In the genomic region with DNA sequence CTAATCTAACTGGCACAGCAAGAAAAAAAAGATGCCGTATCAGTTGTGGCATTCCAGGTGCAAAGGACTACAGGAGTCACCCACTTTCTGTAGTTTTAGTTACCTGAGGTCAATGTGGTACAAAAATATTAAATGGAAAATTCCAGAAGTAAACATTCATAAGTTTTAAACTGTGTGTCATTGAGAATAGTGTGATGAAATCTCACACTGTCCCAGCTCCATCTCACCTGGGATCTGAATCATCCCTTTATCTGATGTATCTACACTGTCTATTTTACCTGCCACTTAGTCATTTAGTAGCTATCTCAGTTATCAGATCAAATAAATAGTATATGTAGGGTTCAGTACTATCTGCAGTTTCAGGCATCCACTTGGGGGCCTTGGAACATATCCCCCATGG, we compare ENCODE assay signal across 17 cellular contexts.
"Had no signal": no experiment of that assay in that cellular context is flagged by ENCODE, and none has a peak within 500 bp of the region (broad histone marks: within the 10 kb centered on the region; RNA-seq: fewer than 3 reads in every experiment).

No MANE protein-coding gene starts in this region.

- H3K36me3 ChIP-seq: heart left ventricle, suprapubic skin had no signal

- ATAC-seq: naive thymus-derived CD4-positive, alpha-beta T cell; stimulated activated naive B cell treated with anti-CD40 and anti-IgM and Interleukin-4, amounts not matched to agents 10 μg/mL and 1 μg/mL and 100 μg/mL, for 72 hours had no signal

- H3K9me3 Mint-ChIP-seq: activated CD4-positive, alpha-beta memory T cell treated with anti-CD3 and anti-CD28 coated beads for 36 hours; type B pancreatic cell had no signal

- H3K4me1 ChIP-seq: suprapubic skin had no signal

- H3K27ac ChIP-seq: heart left ventricle, parathyroid adenoma, suprapubic skin had no signal

- H3K27me3 ChIP-seq: heart left ventricle, suprapubic skin had no signal

- H3K4me3 Mint-ChIP-seq: activated CD4-positive, alpha-beta memory T cell treated with anti-CD3 and anti-CD28 coated beads for 36 hours; activated naive CD8-positive, alpha-beta T cell; activated T-cell treated with anti-CD3 and anti-CD28 coated beads, Interleukin-2, amount 50 U/mL, for 4 hours; brain; naive thymus-derived CD4-positive, alpha-beta T cell; stimulated activated naive B cell treated with anti-CD40 and anti-IgM and Interleukin-4, amounts not matched to agents 10 μg/mL and 1 μg/mL and 100 μg/mL, for 72 hours; type B pancreatic cell had no signal

- DNase-seq: activated CD4-positive, alpha-beta memory T cell treated with anti-CD3 and anti-CD28 coated beads for 36 hours; activated CD4-positive, alpha-beta T cell treated with anti-CD3 and anti-CD28 coated beads for 1 hour; activated effector memory CD4-positive, alpha-beta T cell treated with anti-CD3 and anti-CD28 coated beads, Interleukin-2, amount 50 U/mL, for 16 hours; activated T-cell treated with anti-CD3 and anti-CD28 coated beads, Interleukin-2, amount 50 U/mL, for 4 hours; effector CD8-positive, alpha-beta T cell; heart left ventricle; left colon; naive thymus-derived CD4-positive, alpha-beta T cell; retina; stimulated activated CD4-positive, alpha-beta T cell treated with anti-CD3 and anti-CD28 coated beads, Interleukin-2, amount 100 ng/mL, for 48 hours; stimulated activated naive B cell treated with anti-CD40 and anti-IgM and Interleukin-4, amounts not matched to agents 10 μg/mL and 1 μg/mL and 100 μg/mL, for 72 hours; T1000 had no signal

- H3K4me1 Mint-ChIP-seq: brain had no signal

- H3K4me3 ChIP-seq: heart left ventricle, suprapubic skin had no signal

- H3K9me3 ChIP-seq: heart left ventricle, suprapubic skin had no signal

- H3K27ac Mint-ChIP-seq: activated CD4-positive, alpha-beta memory T cell treated with anti-CD3 and anti-CD28 coated beads for 36 hours; activated naive CD8-positive, alpha-beta T cell; brain; naive thymus-derived CD4-positive, alpha-beta T cell; stimulated activated naive B cell treated with anti-CD40 and anti-IgM and Interleukin-4, amounts not matched to agents 10 μg/mL and 1 μg/mL and 100 μg/mL, for 72 hours; type B pancreatic cell had no signal

- H3K27me3 Mint-ChIP-seq: activated CD4-positive, alpha-beta memory T cell treated with anti-CD3 and anti-CD28 coated beads for 36 hours; activated naive CD8-positive, alpha-beta T cell; naive thymus-derived CD4-positive, alpha-beta T cell; stimulated activated naive B cell treated with anti-CD40 and anti-IgM and Interleukin-4, amounts not matched to agents 10 μg/mL and 1 μg/mL and 100 μg/mL, for 72 hours; type B pancreatic cell had no signal
